ENCODE assay signal across 8 cellular contexts in genomic region chr22:24554316-24555159, GRCh38. TPM values are rescaled to one million over a fixed set of nuclear protein-coding genes. Genes with fewer than 3 reads are reported as not detected.
DNase-seq lines count a peak whose midpoint lies in the region; ATAC-seq, FAIRE-seq and TF ChIP-seq lines count a peak whose summit lies in the region.

TSS of gene GUCD1 (minus strand) at chr22:24555138. CDS start at chr22:24554991, 147 bp downstream.

- no peaks in the 10 kb centered on the region for H3K9me3 Mint-ChIP-seq in activated CD4-positive, alpha-beta memory T cell treated with anti-CD3 and anti-CD28 coated beads, Interleukin-2, amount 10 ng/mL, durations not matched to agents 7 days and 5 days

- H3K4me3 Mint-ChIP-seq in activated CD4-positive, alpha-beta memory T cell treated with anti-CD3 and anti-CD28 coated beads, Interleukin-2, amount 10 ng/mL, durations not matched to agents 7 days and 5 days = peak within 1 kb of the TSS; percentile 99

- H3K27ac ChIP-seq in A549 = peak within 1 kb of the TSS; percentile 96 to 98
- H3K27ac ChIP-seq in muscle layer of colon (ENCODE audit: low read depth, low read length) = peak within 1 kb of the TSS; percentile 97
- H3K27ac ChIP-seq in substantia nigra (ENCODE audit: low read depth, low read length, poor library complexity, severe bottlenecking) = peak within 1 kb of the TSS; percentile 98

- TF ChIP-seq POLR2A in A549 (IDR thresholded peaks at IDR 0.05; ENCODE audit: low read length) = peak; percentile 44; the same call in 1 of the 2 replicates

- no peak for TF ChIP-seq RAD21 in A549 (conservative IDR thresholded peaks at IDR 0.05 in 1 of 2, IDR thresholded peaks at IDR 0.05 in 1 of 2)
- no peak for TF ChIP-seq RAD21 in Ishikawa (IDR thresholded peaks at IDR 0.05; ENCODE audit: low read depth)

- H3K4me1 ChIP-seq in A549 (peaks cover 43% of the 10 kb centered on the region), muscle layer of colon (ENCODE audit: insufficient read depth, low read length) (peaks cover 32% of the 10 kb centered on the region)

- H3K27me3 ChIP-seq in muscle layer of colon (ENCODE audit: control insufficient read depth in 1 of 2, insufficient read depth in 2 of 2, low read length in 2 of 2) = no peaks in the 10 kb centered on the region

- H3K9me3 ChIP-seq in A549 = no peaks in the 10 kb centered on the region
- no peaks in the 10 kb centered on the region for H3K9me3 ChIP-seq in muscle layer of colon (ENCODE audit: low read length)

- H3K36me3 ChIP-seq in muscle layer of colon (ENCODE audit: insufficient read depth, low read length) = peaks cover 26% of the 10 kb centered on the region

- peak within 1 kb of the TSS; percentile 95 for H3K9ac ChIP-seq in muscle layer of colon (ENCODE audit: low read length)

- H3K4me3 ChIP-seq in A549 (peak within 1 kb of the TSS; percentile 99), epithelial cell of proximal tubule (ENCODE audit: low read depth, low read length) (peak within 1 kb of the TSS; percentile 93), muscle layer of colon (ENCODE audit: low read depth in 1 of 2, low read length in 2 of 2) (peak within 1 kb of the TSS; percentile 73 to 99)

- 6% methylated on average over 18 of the region's 64 CpGs for WGBS in A549 (ENCODE audit: missing lambda C conversion rate)

- peaks cover 39% of the 10 kb centered on the region for H3K36me3 Mint-ChIP-seq in activated CD4-positive, alpha-beta memory T cell treated with anti-CD3 and anti-CD28 coated beads, Interleukin-2, amount 10 ng/mL, durations not matched to agents 7 days and 5 days (ENCODE audit: low read depth)

- H3K27me3 Mint-ChIP-seq in activated CD4-positive, alpha-beta memory T cell treated with anti-CD3 and anti-CD28 coated beads, Interleukin-2, amount 10 ng/mL, durations not matched to agents 7 days and 5 days = no peaks in the 10 kb centered on the region

- peak within 1 kb of the TSS; percentile 93 for H3K27ac Mint-ChIP-seq in activated CD4-positive, alpha-beta memory T cell treated with anti-CD3 and anti-CD28 coated beads, Interleukin-2, amount 10 ng/mL, durations not matched to agents 7 days and 5 days

- DNase-seq in A549 (ENCODE audit: low read depth in 1 of 2, low spot score in 1 of 2) (no peak), epithelial cell of proximal tubule (ENCODE audit: low read depth) (no peak), substantia nigra (lab: John Stamatoyannopoulos, UW) (peak in 7 of 49 donors; percentile 17 to 65 (median 46)), cortex of kidney (lab: John Stamatoyannopoulos, UW) (no peak)
- DNase-seq in activated CD4-positive, alpha-beta memory T cell treated with anti-CD3 and anti-CD28 coated beads, Interleukin-2, amount 10 ng/mL, durations not matched to agents 7 days and 5 days = peak; percentile 41

- TF ChIP-seq CTCF in A549 (IDR thresholded peaks at IDR 0.05) = no peak
- TF ChIP-seq CTCF in epithelial cell of proximal tubule (conservative IDR thresholded peaks at IDR 0.05; ENCODE audit: low read depth, low read length) = no peak

- TF ChIP-seq EP300 in A549 (IDR thresholded peaks at IDR 0.05) = no peak
- TF ChIP-seq EP300 in Ishikawa (IDR thresholded peaks at IDR 0.05; ENCODE audit: borderline replicate concordance) = no peak

- CTCF ChIA-PET in A549 (lab: Yijun Ruan, JAX) = interaction anchor here (0.7 to 1.3 kb wide), 3 partner anchors 17 to 24 kb away, joined by 3 to 5 read pairs (median 4); no protein-coding TSS in a partner anchor
- CTCF ChIA-PET in activated CD4-positive, alpha-beta memory T cell treated with anti-CD3 and anti-CD28 coated beads, Interleukin-2, amount 10 ng/mL, durations not matched to agents 7 days and 5 days (lab: Charles Lee) = interaction anchor here (0.7 to 1.6 kb wide), 5 partner anchors 27 to 249 kb away, joined by 3 read pairs; no protein-coding TSS in a partner anchor

- peak within 1 kb of the TSS; percentile 97 for H3K4me2 ChIP-seq in A549

- H3K4me1 Mint-ChIP-seq in activated CD4-positive, alpha-beta memory T cell treated with anti-CD3 and anti-CD28 coated beads, Interleukin-2, amount 10 ng/mL, durations not matched to agents 7 days and 5 days = peaks cover 58% of the 10 kb centered on the region

- POLR2A ChIA-PET in A549 (lab: Yijun Ruan, JAX) = interaction anchor here (0.8 to 1.0 kb wide), 3 partner anchors 8 to 263 kb away, joined by 3 to 6 read pairs (median 5); no protein-coding TSS in a partner anchor
- POLR2A ChIA-PET in activated CD4-positive, alpha-beta memory T cell treated with anti-CD3 and anti-CD28 coated beads, Interleukin-2, amount 10 ng/mL, durations not matched to agents 7 days and 5 days (lab: Charles Lee) = interaction anchor here (0.6 to 3.8 kb wide), 26 partner anchors 10 to 660 kb away, joined by 3 to 17 read pairs (median 4); partner anchors contain the start of genes ADORA2A, CABIN1, LRRC75B and MIF

- no peak for FAIRE-seq in A549 (lab: Jason Lieb, UNC)

- peak in 1 of 2 experiments; percentile 43; a peak in 4 of 6 replicates for ATAC-seq in A549
- peak; percentile 10 for ATAC-seq in GM18907 (IDR thresholded peaks at IDR 0.05; ENCODE audit: unreplicated experiment)

TF ChIP-seq in A549, 52 proteins besides CTCF, POLR2A, EP300 and RAD21:
- TF ChIP-seq ZSCAN20 (CRISPR knock-in tag; IDR thresholded peaks at IDR 0.05) = no peak
- no peak for TF ChIP-seq RARB (CRISPR knock-in tag; IDR thresholded peaks at IDR 0.05)
- no peak for TF ChIP-seq MAFK (IDR thresholded peaks at IDR 0.05; ENCODE audit: partially characterized antibody)
- TF ChIP-seq, protein P1, sequence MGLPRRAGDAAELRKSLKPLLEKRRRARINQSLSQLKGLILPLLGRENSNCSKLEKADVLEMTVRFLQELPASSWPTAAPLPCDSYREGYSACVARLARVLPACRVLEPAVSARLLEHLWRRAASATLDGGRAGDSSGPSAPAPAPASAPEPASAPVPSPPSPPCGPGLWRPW (IDR thresholded peaks at IDR 0.05) = no peak
- TF ChIP-seq FOSB (CRISPR knock-in tag; IDR thresholded peaks at IDR 0.05) = no peak
- TF ChIP-seq MYC (IDR thresholded peaks at IDR 0.05; ENCODE audit: borderline replicate concordance, low read length) = no peak
- TF ChIP-seq JUNB (IDR thresholded peaks at IDR 0.05) = no peak
- no peak for TF ChIP-seq SREBF2 (IDR thresholded peaks at IDR 0.05)
- no peak for TF ChIP-seq MAZ (IDR thresholded peaks at IDR 0.05; ENCODE audit: borderline replicate concordance, low read depth, low read length)

TF ChIP-seq in Ishikawa, 13 proteins besides CTCF, POLR2A, EP300 and RAD21:
- TF ChIP-seq CEBPB (IDR thresholded peaks at IDR 0.05) = no peak
- TF ChIP-seq FOXM1 (IDR thresholded peaks at IDR 0.05; ENCODE audit: borderline replicate concordance, low read depth) = no peak
- no peak for TF ChIP-seq REST (IDR thresholded peaks at IDR 0.05; ENCODE audit: low read depth)
- TF ChIP-seq ZBTB7A (IDR thresholded peaks at IDR 0.05; ENCODE audit: low read depth) = no peak
- TF ChIP-seq USF1 (IDR thresholded peaks at IDR 0.05) = no peak
- TF ChIP-seq, protein P2, sequence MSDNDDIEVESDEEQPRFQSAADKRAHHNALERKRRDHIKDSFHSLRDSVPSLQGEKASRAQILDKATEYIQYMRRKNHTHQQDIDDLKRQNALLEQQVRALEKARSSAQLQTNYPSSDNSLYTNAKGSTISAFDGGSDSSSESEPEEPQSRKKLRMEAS (IDR thresholded peaks at IDR 0.05) = peak; percentile 41; the same call in 1 of the 2 replicates
- 0 out of 2 replicates have a peak, but pooled peaks have one; percentile 41 for TF ChIP-seq YY1 (IDR thresholded peaks at IDR 0.05; ENCODE audit: low read depth)
- TF ChIP-seq TAF1 (IDR thresholded peaks at IDR 0.05; ENCODE audit: low read depth) = peak; percentile 29; the same call in 1 of the 2 replicates
- TF ChIP-seq CREB1 (IDR thresholded peaks at IDR 0.05; ENCODE audit: low read depth) = no peak

RNA-seq across cellular contexts. Expression of gene GUCD1, which starts in this region (rescaled TPM):
- 37.1 and 48.2 TPM in 2 replicates for polyA plus RNA-seq in A549 (2011; rRNA removed)
- polyA plus RNA-seq in A549 (2012; cell fraction: cytosol; rRNA removed) = 61.5 and 76.8 TPM in 2 replicates
- 61.6 and 75.0 TPM in 2 replicates for polyA plus RNA-seq in A549 (2012; cell fraction: nucleus; rRNA removed)
- polyA plus RNA-seq in A549 (2017; fragmentation: RNase III; extraction: RNeasy Plus Mini Kit Qiagen cat#74134 plus additional on column Dnase treatment) = 37.7 to 43.8 TPM (median 43.5 TPM) in 3 replicates
- 78.9 and 81.9 TPM in 2 replicates for polyA minus RNA-seq in A549 (2011; rRNA and poly(A)+ RNA removed)
- total RNA-seq in activated CD4-positive, alpha-beta memory T cell treated with anti-CD3 and anti-CD28 coated beads, Interleukin-2, amount 10 ng/mL, durations not matched to agents 7 days and 5 days = 100 to 1,000 TPM; 115 to 118 TPM
- 102 and 120 TPM in 2 replicates for total RNA-seq in epithelial cell of proximal tubule
